Comparison of ENCODE assay signal across 8 cellular contexts in genomic region chr12:114873656-114874055, GRCh38.
"Had no signal": no experiment of that assay in that cellular context is flagged by ENCODE, and none has a peak within 500 bp of the region (broad histone marks: within the 10 kb centered on the region; RNA-seq: fewer than 3 reads in every experiment).

No MANE protein-coding gene starts in this region.

- H3K4me2 ChIP-seq: GM23338 had no signal

- H3K27ac ChIP-seq: GM23248 had no signal

- H2AFZ ChIP-seq: GM23248, GM23338 had no signal

- ATAC-seq: GM23338, HCT116 had no signal

- H3K9ac ChIP-seq: GM23248 had no signal

- H3K4me3 ChIP-seq: GM23248, GM23338 had no signal

- DNase-seq: GM23248, GOT3, H7, H9, HCEC 1CT, HFFc6 had no signal
